ENCODE assay signal across 8 cellular contexts in genomic region chr7:102572320-102573245, GRCh38. TPM values are rescaled to one million over a fixed set of nuclear protein-coding genes. Genes with fewer than 3 reads are reported as not detected.
DNase-seq lines count a peak whose midpoint lies in the region; ATAC-seq and TF ChIP-seq lines count a peak whose summit lies in the region.
"Not testable (repeated sequence)": the region's sequence is repeated elsewhere in the genome, so short reads cannot be mapped to it uniquely, and the experiment has no call there.

Gene POLR2J3, minus strand, starts transcription at chr7:102572583. Its CDS starts 62 bp downstream, at chr7:102572521.

- TF ChIP-seq POLR2A in gastroesophageal sphincter (IDR thresholded peaks at IDR 0.05), result peak in 1 of 2 donors; percentile 50

- peak within 1 kb of the TSS; percentile 64 for H3K27ac ChIP-seq in CD8-positive, alpha-beta memory T cell (ENCODE audit: low read depth, low read length)
- H3K27ac ChIP-seq in gastroesophageal sphincter, result peak within 1 kb of the TSS; percentile 48 to 86 (median 82)

- peak; percentile 37 to 82 (median 51) for TF ChIP-seq CTCF in gastroesophageal sphincter (IDR thresholded peaks at IDR 0.05)
- TF ChIP-seq CTCF in nephron progenitor cell (IDR thresholded peaks at IDR 0.05), result not testable (repeated sequence)

- DNase-seq in CD8-positive, alpha-beta memory T cell, result peak; percentile 96 to 100 (median 99)
- DNase-seq in T-helper 1 cell, result peak; percentile 87 to 100 (median 98)
- peak; percentile 97 for DNase-seq in activated naive CD8-positive, alpha-beta T cell treated with anti-CD3 and anti-CD28 coated beads for 36 hours
- DNase-seq in nephron progenitor cell, result peak; percentile 90
- peak; percentile 91 to 100 for DNase-seq in stimulated activated CD8-positive, alpha-beta memory T cell treated with anti-CD3 and anti-CD28 coated beads, Interleukin-15, amount 100 ng/mL, for 48 hours (ENCODE audit: low read depth in 2 of 2)

- H3K4me1 Mint-ChIP-seq in CD8-positive, alpha-beta memory T cell; activated naive CD8-positive, alpha-beta T cell treated with anti-CD3 and anti-CD28 coated beads for 36 hours; nephron progenitor cell: not testable (repeated sequence)

- CTCF ChIA-PET in CD8-positive, alpha-beta memory T cell (lab: Charles Lee), result not testable (repeated sequence)

- not testable (repeated sequence) for H3K9me3 ChIP-seq in CD8-positive, alpha-beta memory T cell (ENCODE audit: low read length); gastroesophageal sphincter

- 0% methylated on average over 5 of the region's 61 CpGs; no CpG with 5 or more reads in 1 of the 2 donors for WGBS in gastroesophageal sphincter (ENCODE audit: low coverage in 1 of 2), 2 donors

- H3K36me3 ChIP-seq in CD8-positive, alpha-beta memory T cell (ENCODE audit: insufficient read depth, low read length); gastroesophageal sphincter: not testable (repeated sequence)

- peak within 1 kb of the TSS; percentile 84 to 95 (median 92) for H3K27ac Mint-ChIP-seq in CD8-positive, alpha-beta memory T cell
- H3K27ac Mint-ChIP-seq in activated naive CD8-positive, alpha-beta T cell treated with anti-CD3 and anti-CD28 coated beads for 36 hours, result peak within 1 kb of the TSS; percentile 82
- H3K27ac Mint-ChIP-seq in nephron progenitor cell, result not testable (repeated sequence)

- not testable (repeated sequence) for H3K4me1 ChIP-seq in CD8-positive, alpha-beta memory T cell (ENCODE audit: insufficient read depth, low read length); gastroesophageal sphincter

- H3K27me3 Mint-ChIP-seq in CD8-positive, alpha-beta memory T cell; activated naive CD8-positive, alpha-beta T cell treated with anti-CD3 and anti-CD28 coated beads for 36 hours; nephron progenitor cell (ENCODE audit: low read depth, poor library complexity): not testable (repeated sequence)

- peak; percentile 91 for ATAC-seq in GM19468 (IDR thresholded peaks at IDR 0.05; ENCODE audit: extremely low read depth, unreplicated experiment)
- ATAC-seq in HG03354 (IDR thresholded peaks at IDR 0.05; ENCODE audit: poor library complexity, severe bottlenecking, unreplicated experiment), result peak; percentile 90
- ATAC-seq in gastroesophageal sphincter, result peak; percentile 96

- not testable (repeated sequence) for H3K27me3 ChIP-seq in CD8-positive, alpha-beta memory T cell (ENCODE audit: insufficient read depth, low read length, poor library complexity, severe bottlenecking); gastroesophageal sphincter

- peak within 1 kb of the TSS; percentile 87 to 94 (median 90) for H3K4me3 Mint-ChIP-seq in CD8-positive, alpha-beta memory T cell
- peak within 1 kb of the TSS; percentile 91 for H3K4me3 Mint-ChIP-seq in activated naive CD8-positive, alpha-beta T cell treated with anti-CD3 and anti-CD28 coated beads for 36 hours
- H3K4me3 Mint-ChIP-seq in nephron progenitor cell, result peak within 1 kb of the TSS; percentile 71

- POLR2A ChIA-PET in CD8-positive, alpha-beta memory T cell (lab: Charles Lee), result not testable (repeated sequence)

- peak within 1 kb of the TSS; percentile 72 for H3K4me3 ChIP-seq in CD8-positive, alpha-beta memory T cell (ENCODE audit: low read length)
- H3K4me3 ChIP-seq in gastroesophageal sphincter, result peak within 1 kb of the TSS; percentile 64 to 73

- not testable (repeated sequence) for H3K9me3 Mint-ChIP-seq in CD8-positive, alpha-beta memory T cell; activated naive CD8-positive, alpha-beta T cell treated with anti-CD3 and anti-CD28 coated beads for 36 hours; nephron progenitor cell

- H3K36me3 Mint-ChIP-seq in CD8-positive, alpha-beta memory T cell; activated naive CD8-positive, alpha-beta T cell treated with anti-CD3 and anti-CD28 coated beads for 36 hours; nephron progenitor cell (ENCODE audit: low read depth): not testable (repeated sequence)

- not testable (repeated sequence) for TF ChIP-seq EP300 in gastroesophageal sphincter (IDR thresholded peaks at IDR 0.05)

RNA-seq across cellular contexts. Expression of gene POLR2J3, which starts in this region (rescaled TPM):
- 10 to 100 TPM; 22.8 to 23.6 TPM for total RNA-seq in CD8-positive, alpha-beta memory T cell
- 46.7 TPM for polyA plus RNA-seq in CD8-positive, alpha-beta memory T cell
- total RNA-seq in activated naive CD8-positive, alpha-beta T cell treated with anti-CD3 and anti-CD28 coated beads for 36 hours, result 10 to 100 TPM; 19.7 to 23.3 TPM
- total RNA-seq in gastroesophageal sphincter, result 10 to 100 TPM; 11.8 to 25.7 (median 17.5) TPM

Comparison
In these comparisons a context has a peak if more than half of its experiments do, and no peak if none do; other contexts are left out.
1. Peak in every context shown above with its lines: DNase-seq, ATAC-seq, H3K4me3 ChIP-seq and H3K27ac ChIP-seq.